In genomic region chr5:143560378-143560777, GRCh38 we compare ENCODE assay signal across 14 cellular contexts.
DNase-seq lines count a peak whose midpoint lies in the region; ATAC-seq and TF ChIP-seq lines count a peak whose summit lies in the region.
"Had no signal": no experiment of that assay in that cellular context is flagged by ENCODE, and none has a peak within 500 bp of the region (broad histone marks: within the 10 kb centered on the region; RNA-seq: fewer than 3 reads in every experiment).

No MANE protein-coding gene starts in this region.

- H3K4me2 ChIP-seq in PC-9 (no peak overlapping the region), mesendoderm (ENCODE audit: low read length) (no peak overlapping the region)
- H3K4me2 ChIP-seq: GM23338, KMS-11 had no signal

- 21% methylated on average over 1 of the region's 1 CpG for WGBS in right lobe of liver (ENCODE audit: insufficient coverage, low coverage, low lambda C conversion rate, missing lambda C conversion rate)
- no CpG with 5 or more reads among the region's 1 CpG for WGBS in mesendoderm (ENCODE audit: extremely low coverage, insufficient coverage, low lambda C conversion rate)

- no peaks in the 10 kb centered on the region for H3K36me3 ChIP-seq in right lobe of liver
- H3K36me3 ChIP-seq in PC-9 (ENCODE audit: low read depth), result no peaks in the 10 kb centered on the region
- H3K36me3 ChIP-seq in mesendoderm (ENCODE audit: control insufficient read depth, insufficient read depth, low read length), result no peaks in the 10 kb centered on the region

- H3K79me2 ChIP-seq in PC-9 (ENCODE audit: low read depth) (no peaks in the 10 kb centered on the region), mesendoderm (ENCODE audit: control insufficient read depth, insufficient read depth, low read length) (no peaks in the 10 kb centered on the region)

- H2BK5ac ChIP-seq in mesendoderm (ENCODE audit: low read length), result no peak overlapping the region

- peak in 3 of 4 donors; percentile 8 to 54 (median 47) for ATAC-seq in right lobe of liver
- ATAC-seq: CD8-positive, alpha-beta T cell; GM12878 had no signal

- TF ChIP-seq CTCF in 22Rv1 (IDR thresholded peaks at IDR 0.05), result no peak
- no peak for TF ChIP-seq CTCF in right lobe of liver (IDR thresholded peaks at IDR 0.05)
- TF ChIP-seq CTCF in PC-9 (conservative IDR thresholded peaks at IDR 0.05), result no peak

- H3K27ac ChIP-seq in 22Rv1 (peak overlapping the region; percentile 67), right lobe of liver (peak overlapping the region in 2 of 3 donors; percentile 83 to 86), PC-9 (no peak overlapping the region), mesendoderm (ENCODE audit: low read depth, low read length) (no peak overlapping the region)
- H3K27ac ChIP-seq: KMS-11 had no signal

- intact Hi-C loops in right lobe of liver (cut with DNase I), result no loop called here
- intact Hi-C loops in PC-9 (cut with micrococcal nuclease; ENCODE audit: unreplicated experiment), result no loop called here

- H3K23ac ChIP-seq in mesendoderm (ENCODE audit: low read length), result no peak overlapping the region

- POLR2A ChIA-PET in PC-9 (lab: Charles Lee; ENCODE audit: unreplicated experiment), result no interaction called here

- H3K4me1 ChIP-seq in right lobe of liver (peaks cover 0 to 37% (median 16%) of the 10 kb centered on the region in 4 donors), PC-9 (replicated peaks; ENCODE audit: insufficient read depth) (peaks cover 10% of the 10 kb centered on the region), mesendoderm (ENCODE audit: control insufficient read depth, low read depth, low read length) (no peaks in the 10 kb centered on the region)

- TF ChIP-seq POLR2A in right lobe of liver (IDR thresholded peaks at IDR 0.05), result no peak

- H4K20me1 ChIP-seq in PC-9 (ENCODE audit: insufficient read depth), result no peaks in the 10 kb centered on the region

- no peak overlapping the region for H4K5ac ChIP-seq in mesendoderm (ENCODE audit: low read length)

- no peak overlapping the region for H3K9ac ChIP-seq in mesendoderm (ENCODE audit: low read length)
- H3K9ac ChIP-seq: KMS-11 had no signal

- no TSS peak for BruUV-seq in PC-9 (replicated peaks; lab: Mats Ljungman, UMichigan)

- no peak overlapping the region for H4K8ac ChIP-seq in mesendoderm (ENCODE audit: low read depth, low read length)

- H3K27me3 ChIP-seq in right lobe of liver (no peaks in the 10 kb centered on the region), PC-9 (ENCODE audit: insufficient read depth, low read depth) (no peaks in the 10 kb centered on the region), mesendoderm (ENCODE audit: insufficient read depth, low read length, poor library complexity) (no peaks in the 10 kb centered on the region)

- H3K9me3 ChIP-seq in right lobe of liver (no peaks in the 10 kb centered on the region), PC-9 (ENCODE audit: insufficient read depth, low read depth) (no peaks in the 10 kb centered on the region)

- no peak overlapping the region for H2BK120ac ChIP-seq in mesendoderm (ENCODE audit: low read depth, low read length)

- no peak overlapping the region for H3K56ac ChIP-seq in mesendoderm (ENCODE audit: low read length)

- DNase-seq in DMS53 treated with DMSO at 0.1 percent for 48 hours (lab: John Stamatoyannopoulos, UW; ENCODE audit: unreplicated experiment) (peak; percentile 24), NCI-H526 treated with DMSO at 0.1 percent for 48 hours (lab: John Stamatoyannopoulos, UW) (peak; percentile 32), right lobe of liver (no peak), PC-9 (no peak), NCI-H345 (lab: John Stamatoyannopoulos, UW) (no peak), mesendoderm (no peak)
- DNase-seq: CD8-positive, alpha-beta T cell; COR-L47; DMS79; H7 had no signal

- no peak overlapping the region for H2AK5ac ChIP-seq in mesendoderm (ENCODE audit: low read length)

- H3K79me1 ChIP-seq in mesendoderm (ENCODE audit: low read length), result no peaks in the 10 kb centered on the region

- no peaks in the 10 kb centered on the region for H3K9me2 ChIP-seq in PC-9 (ENCODE audit: insufficient read depth)

- H3K18ac ChIP-seq in mesendoderm (ENCODE audit: low read length), result no peak overlapping the region

- H2AFZ ChIP-seq in PC-9, result no peak overlapping the region
- H2AFZ ChIP-seq: GM23338 had no signal

- H3K4ac ChIP-seq in mesendoderm (ENCODE audit: low read depth, low read length), result no peak overlapping the region

- H3K4me3 ChIP-seq in right lobe of liver, result no peak overlapping the region
- H3K4me3 ChIP-seq in PC-9, result no peak overlapping the region
- H3K4me3 ChIP-seq in mesendoderm (ENCODE audit: low read length), result no peak overlapping the region
- H3K4me3 ChIP-seq: GM12878, GM23338 had no signal

- peaks cover 7% of the 10 kb centered on the region; the same call in 1 of the 2 replicates for H3F3A ChIP-seq in PC-9 (ENCODE audit: insufficient read depth, low read depth)

- CTCF ChIA-PET in PC-9 (lab: Charles Lee), result interaction anchor here (0.5 kb wide), 1 partner anchor 198 kb away, joined by 8 read pairs; no protein-coding TSS in a partner anchor

- H2BK15ac ChIP-seq in mesendoderm (replicated peaks; ENCODE audit: low read depth), result no peak overlapping the region

Comparison
In these comparisons a context has a peak if more than half of its experiments do, and no peak if none do; other contexts are left out.
1. H3K27ac ChIP-seq: peak in 22Rv1 (single experiment) and right lobe of liver (2 of 3); none in PC-9 (single experiment) and mesendoderm (single experiment).
2. DNase-seq: peak in DMS53 treated with DMSO at 0.1 percent for 48 hours (single experiment) and NCI-H526 treated with DMSO at 0.1 percent for 48 hours (single experiment); none in right lobe of liver (0 of 3), PC-9 (0 of 2), NCI-H345 (single experiment) and mesendoderm (single experiment).